ENCODE assay signal across 8 cellular contexts in genomic region chr15:55279746-55280351, GRCh38. TPM values are rescaled to one million over a fixed set of nuclear protein-coding genes. Genes with fewer than 3 reads are reported as not detected.
DNase-seq lines count a peak whose midpoint lies in the region; ATAC-seq and TF ChIP-seq lines count a peak whose summit lies in the region.

No MANE protein-coding gene starts in this region.

- H3K27ac Mint-ChIP-seq in dendritic cell treated with granulocyte-macrophage colony-stimulating factor and Interleukin-4, amounts not matched to agents 40 ng/mL and 50 ng/mL, for 4 days = peak overlapping the region; percentile 37

- H3K9me3 ChIP-seq in esophagus muscularis mucosa = no peaks in the 10 kb centered on the region

- DNase-seq in AG09319 (ENCODE audit: extremely low read depth, low read depth) (peak; percentile 69), T1000 (lab: John Stamatoyannopoulos, UW) (peak; percentile 21), NCI-H1105 (lab: John Stamatoyannopoulos, UW) (no peak), esophagus muscularis mucosa (ENCODE audit: extremely low spot score) (no peak)

- H3K4me3 ChIP-seq in skin epidermis (no peak overlapping the region), esophagus muscularis mucosa (no peak overlapping the region)

- no peak for TF ChIP-seq EP300 in esophagus muscularis mucosa (IDR thresholded peaks at IDR 0.05)

- H3K27ac ChIP-seq in skin epidermis (peak overlapping the region in 13 of 21 experiments; percentile 11 to 85 (median 63)), esophagus muscularis mucosa (replicated peaks in 1 of 4) (no peak overlapping the region)

- no peaks in the 10 kb centered on the region for H3K36me3 ChIP-seq in esophagus muscularis mucosa

- no peak overlapping the region for H3K4me3 Mint-ChIP-seq in dendritic cell treated with granulocyte-macrophage colony-stimulating factor and Interleukin-4, amounts not matched to agents 40 ng/mL and 50 ng/mL, for 4 days

- no peak for TF ChIP-seq POLR2A in esophagus muscularis mucosa (IDR thresholded peaks at IDR 0.05; ENCODE audit: low read depth)

- H3K27me3 Mint-ChIP-seq in dendritic cell treated with granulocyte-macrophage colony-stimulating factor and Interleukin-4, amounts not matched to agents 40 ng/mL and 50 ng/mL, for 4 days = no peaks in the 10 kb centered on the region

- TF ChIP-seq CTCF in AG09319 (IDR thresholded peaks at IDR 0.05; ENCODE audit: low read depth, low read length) (no peak), esophagus muscularis mucosa (IDR thresholded peaks at IDR 0.05) (no peak)

- peaks cover 9 to 38% (median 32%) of the 10 kb centered on the region in 4 donors for H3K4me1 ChIP-seq in esophagus muscularis mucosa

- no peaks in the 10 kb centered on the region for H3K27me3 ChIP-seq in esophagus muscularis mucosa

- intact Hi-C loops in dendritic cell treated with granulocyte-macrophage colony-stimulating factor and Interleukin-4, amounts not matched to agents 40 ng/mL and 50 ng/mL, for 4 days (cut with micrococcal nuclease) = no loop called here
- intact Hi-C loops in esophagus muscularis mucosa (cut with DNase I) = no loop called here

- no peaks in the 10 kb centered on the region for H3K9me3 Mint-ChIP-seq in dendritic cell treated with granulocyte-macrophage colony-stimulating factor and Interleukin-4, amounts not matched to agents 40 ng/mL and 50 ng/mL, for 4 days

- ATAC-seq in GM19351 (IDR thresholded peaks at IDR 0.05; ENCODE audit: unreplicated experiment) (peak; percentile 78), HG03432 (IDR thresholded peaks at IDR 0.05; ENCODE audit: unreplicated experiment) (peak; percentile 84)

- no peaks in the 10 kb centered on the region for H3K36me3 Mint-ChIP-seq in dendritic cell treated with granulocyte-macrophage colony-stimulating factor and Interleukin-4, amounts not matched to agents 40 ng/mL and 50 ng/mL, for 4 days (ENCODE audit: low read depth)

- 67% methylated on average over 4 of the region's 4 CpGs for WGBS in esophagus muscularis mucosa

- peaks cover 59% of the 10 kb centered on the region for H3K4me1 Mint-ChIP-seq in dendritic cell treated with granulocyte-macrophage colony-stimulating factor and Interleukin-4, amounts not matched to agents 40 ng/mL and 50 ng/mL, for 4 days (ENCODE audit: low read depth)

RNA-seq across cellular contexts. Expression of gene RAB27A, which starts 9.8 kb away (rescaled TPM):
- total RNA-seq in esophagus muscularis mucosa = 10 to 100 TPM; 15.8 to 22.0 (median 19.8) TPM

RNA-seq across cellular contexts. Expression of gene PIGBOS1, which starts 39.1 kb away (rescaled TPM):
- total RNA-seq in esophagus muscularis mucosa = 10 to 100 TPM; 10.6 to 21.6 (median 14.4) TPM

RNA-seq across cellular contexts. Expression of gene PIGB, which starts 39.2 kb away (rescaled TPM):
- 1 to 10 TPM; 4.5 to 9.6 (median 6.5) TPM for total RNA-seq in esophagus muscularis mucosa

Comparison
In these comparisons a context has a peak if more than half of its experiments do, and no peak if none do; other contexts are left out.
1. DNase-seq: peak in AG09319 (single experiment) and T1000 (single experiment); none in NCI-H1105 (single experiment) and esophagus muscularis mucosa (single experiment).
2. H3K27ac ChIP-seq: peak in skin epidermis (13 of 21); none in esophagus muscularis mucosa (0 of 4).